8 cellular contexts compared by ENCODE assay signal in the genomic region with DNA sequence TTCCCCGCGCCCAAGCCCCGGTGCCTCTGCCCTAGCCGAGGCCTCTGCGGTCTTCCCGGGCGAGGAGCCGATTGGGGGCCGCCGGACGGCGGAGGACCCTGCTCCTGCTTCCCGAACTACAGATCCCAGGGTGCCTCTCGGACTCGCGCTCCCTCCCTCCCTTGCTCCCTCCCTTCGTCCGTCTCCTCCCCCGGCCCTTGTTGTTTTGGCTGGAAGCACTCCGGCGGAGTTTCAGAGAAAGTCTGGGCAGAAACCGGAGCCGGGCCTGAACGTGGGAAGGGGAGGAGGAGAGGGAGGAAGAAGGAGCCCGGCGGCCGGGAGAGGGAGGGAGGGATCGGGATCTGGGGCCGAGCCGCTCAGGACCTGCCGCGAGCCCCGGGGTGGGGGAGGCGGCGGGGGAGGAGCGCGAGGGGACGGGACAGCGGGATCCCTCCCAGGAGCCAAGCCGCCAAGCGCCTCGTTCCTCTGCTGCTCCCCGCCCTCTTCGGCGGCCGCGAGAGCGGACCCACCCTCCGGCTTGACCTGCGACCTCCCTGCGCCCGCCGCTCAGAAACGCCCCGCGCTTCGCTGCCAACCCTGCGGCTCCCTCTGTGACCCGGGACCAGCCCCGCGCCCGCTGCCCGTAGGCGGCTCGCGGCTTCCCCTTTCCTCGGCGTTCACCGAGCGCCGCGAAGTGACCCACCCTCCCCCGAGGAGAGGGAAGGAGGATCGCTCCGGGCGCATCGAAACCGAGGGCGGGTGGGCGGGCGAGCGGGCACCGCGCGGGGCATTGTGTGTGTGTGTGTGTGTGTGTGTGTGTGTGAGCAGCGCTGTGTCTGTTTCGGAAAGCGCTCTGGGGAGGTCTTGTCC. TPM values are rescaled to one million over a fixed set of nuclear protein-coding genes. Genes with fewer than 3 reads are reported as not detected.
DNase-seq lines count a peak whose midpoint lies in the region; ATAC-seq and TF ChIP-seq lines count a peak whose summit lies in the region.

No MANE protein-coding gene starts in this region.

- H2AK5ac ChIP-seq in IMR-90 (ENCODE audit: low read depth, low read length), result no peak overlapping the region

- H3K9ac ChIP-seq in IMR-90 (ENCODE audit: low read depth, low read length), result peak overlapping the region; percentile 76
- H3K9ac ChIP-seq in iPS-20b (ENCODE audit: low read depth, low read length), result peak overlapping the region; percentile 85; the same call in 1 of the 2 replicates

- H4K5ac ChIP-seq in IMR-90 (ENCODE audit: low read depth, low read length), result peak overlapping the region; percentile 66; the same call in 1 of the 2 replicates

- H3K14ac ChIP-seq in IMR-90 (replicated peaks; ENCODE audit: low read depth, low read length), result peak overlapping the region; percentile 97

- H3K36me3 ChIP-seq in IMR-90 (ENCODE audit: control insufficient read depth, insufficient read depth, low read length) (no peaks in the 10 kb centered on the region), iPS-20b (ENCODE audit: insufficient read depth, low read depth, low read length) (no peaks in the 10 kb centered on the region)

- no TSS peak for BruUV-seq in IMR-90 (replicated peaks; lab: Mats Ljungman, UMichigan)

- peak overlapping the region; percentile 100 for H2AFZ ChIP-seq in IMR-90 (replicated peaks; ENCODE audit: low read length, poor library complexity)

- H4K91ac ChIP-seq in IMR-90 (ENCODE audit: insufficient read depth, low read depth, low read length), result peak overlapping the region; percentile 84

- H3K56ac ChIP-seq in IMR-90 (ENCODE audit: extremely low read depth, insufficient read depth, low read length), result peak overlapping the region; percentile 78

- peak overlapping the region; percentile 91 for H3K4ac ChIP-seq in IMR-90 (ENCODE audit: low read depth, low read length)

- peak overlapping the region; percentile 88 for H2BK5ac ChIP-seq in IMR-90 (ENCODE audit: low read depth, low read length, poor library complexity, severe bottlenecking)

- H2BK120ac ChIP-seq in IMR-90 (ENCODE audit: low read depth, low read length), result peak overlapping the region; percentile 90

- H3K18ac ChIP-seq in IMR-90 (ENCODE audit: low read depth, low read length), result peak overlapping the region; percentile 71

- H3K27ac ChIP-seq in IMR-90 (ENCODE audit: insufficient read depth, low read length), result peak overlapping the region; percentile 93
- H3K27ac ChIP-seq in iPS-20b (ENCODE audit: low read length), result peak overlapping the region; percentile 65

- peak; percentile 54 for TF ChIP-seq POLR2A in IMR-90 (IDR thresholded peaks at IDR 0.05; ENCODE audit: low read depth, low read length)

- no peak for TF ChIP-seq RAD21 in IMR-90 (IDR thresholded peaks at IDR 0.05; ENCODE audit: low read length)

- peak overlapping the region; percentile 67; the same call in 1 of the 2 replicates for H2BK20ac ChIP-seq in IMR-90 (ENCODE audit: low read depth, low read length)

- peak overlapping the region; percentile 97 for H2AK9ac ChIP-seq in IMR-90 (replicated peaks; ENCODE audit: low read depth, low read length, poor library complexity)

- H3K4me1 ChIP-seq in IMR-90 (ENCODE audit: control insufficient read depth, insufficient read depth, low read length) (peaks cover under 1% of the 10 kb centered on the region; the same call in 1 of the 2 replicates), iPS-20b (ENCODE audit: insufficient read depth, low read length) (no peaks in the 10 kb centered on the region)

- H3K9me3 ChIP-seq in IMR-90 (ENCODE audit: control insufficient read depth, insufficient read depth, low read length) (no peaks in the 10 kb centered on the region), iPS-20b (ENCODE audit: insufficient read depth, low read depth, low read length) (no peaks in the 10 kb centered on the region)

- CTCF ChIA-PET in IMR-90 (lab: Yijun Ruan, JAX), result no interaction called here

- intact Hi-C loops in IMR-90 (cut with micrococcal nuclease), result loop anchor here (1.0 to 5.0 kb wide), 3 partner anchors 46 to 129 kb away; no protein-coding TSS in a partner anchor

- H2BK15ac ChIP-seq in IMR-90 (ENCODE audit: low read depth, low read length), result peak overlapping the region; percentile 92; the same call in 2 of the 3 replicates

- TF ChIP-seq CTCF in IMR-90 (conservative IDR thresholded peaks at IDR 0.05; ENCODE audit: low read depth, low read length) (no peak), cardiac fibroblast (IDR thresholded peaks at IDR 0.05; ENCODE audit: low read depth, low read length) (no peak)

- 1% methylated on average over 25 of the region's 88 CpGs; no CpG with 5 or more reads in 1 of the 2 experiments for WGBS in IMR-90 (ENCODE audit: extremely low coverage in 2 of 2, insufficient read length in 1 of 2), 2 experiments

- H3K79me1 ChIP-seq in IMR-90 (ENCODE audit: low read depth in 1 of 2, low read length in 2 of 2), result peaks cover 0 to 21% of the 10 kb centered on the region in 2 experiments; a peak in 2 of 4 replicates

- H3K4me2 ChIP-seq in IMR-90 (ENCODE audit: low read depth, low read length), result peak overlapping the region; percentile 80

- POLR2A ChIA-PET in IMR-90 (lab: Charles Lee; ENCODE audit: unreplicated experiment), result interaction anchor here (0.6 to 0.7 kb wide), 3 partner anchors 9 to 89 kb away, joined by 3 to 5 read pairs (median 4); no protein-coding TSS in a partner anchor

- H3K23ac ChIP-seq in IMR-90 (ENCODE audit: low read depth, low read length), result peak overlapping the region; percentile 90

- ATAC-seq in GM21786 (IDR thresholded peaks at IDR 0.05; ENCODE audit: unreplicated experiment), result peak; percentile 51
- peak; percentile 86 for ATAC-seq in IMR-90 (ENCODE audit: low read depth)

- dilution Hi-C loops in IMR-90 (cut with HindIII; ENCODE audit: low sequenced_read_pairs, unreplicated experiment), result no loop called here

- in situ Hi-C loops in IMR-90 (cut with MboI; ENCODE audit: low sequenced_read_pairs) (loop anchor here (25.0 kb wide), 1 partner anchor 124 kb away; no protein-coding TSS in a partner anchor), SK-MEL-5 (cut with HindIII; ENCODE audit: low pct_unique_long_range_greater_than_20kb, low sequenced_read_pairs) (no loop called here)

- H3K4me3 ChIP-seq in IMR-90 (ENCODE audit: insufficient read depth, low read depth, low read length) (peak overlapping the region; percentile 94), cardiac fibroblast (replicated peaks in 1 of 2; ENCODE audit: low read depth in 2 of 2, low read length in 2 of 2) (peak overlapping the region; percentile 71 to 82), iPS-20b (ENCODE audit: low read length) (peak overlapping the region; percentile 96), skeletal muscle cell (ENCODE audit: low read depth, low read length) (peak overlapping the region; percentile 84)

- H4K8ac ChIP-seq in IMR-90 (ENCODE audit: low read depth in 2 of 2, low read length in 2 of 2), result peak overlapping the region; percentile 88 to 91; a peak in 3 of 4 replicates

- DNase-seq in NCI-H2081 (lab: John Stamatoyannopoulos, UW) (peak; percentile 52 to 69), NCI-H2081 treated with DMSO at 0.1 percent for 48 hours (lab: John Stamatoyannopoulos, UW) (no peak), IMR-90 (peak; percentile 90), SK-MEL-5 (ENCODE audit: low read depth, low spot score) (peak; percentile 81), cardiac fibroblast (ENCODE audit: low read depth in 2 of 2) (peak; percentile 88 to 95), skeletal muscle cell (ENCODE audit: low read depth) (peak; percentile 74)

- no peaks in the 10 kb centered on the region for H3K9me1 ChIP-seq in IMR-90 (ENCODE audit: insufficient read depth, low read length)

- peaks cover 17% of the 10 kb centered on the region; the same call in 1 of the 2 replicates for H4K20me1 ChIP-seq in IMR-90 (ENCODE audit: insufficient read depth, low read length)

- H3K27me3 ChIP-seq in IMR-90 (ENCODE audit: control insufficient read depth, insufficient read depth, low read length) (no peaks in the 10 kb centered on the region), iPS-20b (ENCODE audit: insufficient read depth, low read length) (peaks cover 18% of the 10 kb centered on the region; the same call in 1 of the 2 replicates)

TF ChIP-seq in IMR-90, 13 proteins besides CTCF, POLR2A, EP300 and RAD21:
- TF ChIP-seq FOS (IDR thresholded peaks at IDR 0.05; ENCODE audit: low read depth, low read length), result no peak
- TF ChIP-seq MAZ (IDR thresholded peaks at IDR 0.05; ENCODE audit: borderline replicate concordance, low read depth, low read length), result peak; percentile 96

RNA-seq across cellular contexts. Expression of gene GAB1, which starts 0.5 kb away (rescaled TPM):
- 8.9 and 12.0 TPM in 2 replicates for total RNA-seq in IMR-90 (2012; rRNA removed)
- 2.8 and 3.4 TPM in 2 replicates for polyA plus RNA-seq in IMR-90 (2012; rRNA removed)
- polyA plus RNA-seq in IMR-90 (2012; cell fraction: cytosol; rRNA removed), result 1.5 and 1.9 TPM in 2 replicates
- 1.5 and 12.0 TPM in 2 replicates for polyA plus RNA-seq in IMR-90 (2012; cell fraction: nucleus; rRNA removed; ENCODE audit: low replicate concordance)
- 11.3 and 12.8 TPM in 2 replicates for total RNA-seq in SK-MEL-5 (2014; rRNA removed; shearing (Covaris generic))
- 6.0 and 13.4 TPM in 2 replicates for polyA plus RNA-seq in SK-MEL-5 (2015; cell fraction: cytosol; rRNA removed)
- 12.1 and 14.3 TPM in 2 replicates for polyA plus RNA-seq in SK-MEL-5 (2015; cell fraction: nucleus; rRNA removed)
